Comparison of ENCODE assay signal across 8 cellular contexts in the genomic region with DNA sequence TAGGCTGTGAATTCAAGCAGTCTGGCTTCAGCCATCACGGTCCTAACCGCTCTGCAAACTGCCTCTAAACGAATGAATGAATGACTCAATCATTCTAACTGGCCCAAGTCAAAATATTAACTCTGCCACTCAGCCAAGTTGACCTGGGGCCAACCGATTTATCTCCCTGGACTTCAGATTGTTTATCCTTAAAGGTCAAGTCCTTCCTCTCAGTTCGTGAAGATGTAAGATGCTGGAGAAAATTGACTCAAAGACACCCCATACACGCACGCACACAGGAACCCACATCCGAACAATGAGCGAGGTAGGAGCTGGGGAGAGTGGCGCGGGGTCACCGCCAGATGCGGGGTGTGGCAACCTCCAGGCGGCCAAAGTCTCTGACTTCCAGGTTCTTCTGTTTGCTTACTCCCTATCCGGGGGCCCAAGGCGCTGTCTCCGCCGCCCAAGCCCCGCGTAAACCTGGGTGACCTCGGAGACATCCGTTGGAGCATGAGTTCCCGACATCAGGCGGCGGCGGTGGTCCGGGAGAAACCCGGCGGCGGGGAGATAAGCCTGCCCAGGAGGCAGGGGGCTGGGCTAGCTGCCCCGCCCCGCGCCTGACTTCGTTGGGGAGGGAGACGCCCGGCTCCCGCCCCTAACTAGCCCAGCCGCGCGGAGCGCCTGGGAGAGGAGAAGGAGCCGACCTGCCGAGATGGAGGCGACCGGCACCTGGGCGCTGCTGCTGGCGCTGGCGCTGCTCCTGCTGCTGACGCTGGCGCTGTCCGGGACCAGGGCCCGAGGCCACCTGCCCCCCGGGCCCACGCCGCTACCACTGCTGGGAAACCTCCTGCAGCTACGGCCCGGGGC.
DNase-seq lines count a peak whose midpoint lies in the region; ATAC-seq and TF ChIP-seq lines count a peak whose summit lies in the region.

A gene with protein sequence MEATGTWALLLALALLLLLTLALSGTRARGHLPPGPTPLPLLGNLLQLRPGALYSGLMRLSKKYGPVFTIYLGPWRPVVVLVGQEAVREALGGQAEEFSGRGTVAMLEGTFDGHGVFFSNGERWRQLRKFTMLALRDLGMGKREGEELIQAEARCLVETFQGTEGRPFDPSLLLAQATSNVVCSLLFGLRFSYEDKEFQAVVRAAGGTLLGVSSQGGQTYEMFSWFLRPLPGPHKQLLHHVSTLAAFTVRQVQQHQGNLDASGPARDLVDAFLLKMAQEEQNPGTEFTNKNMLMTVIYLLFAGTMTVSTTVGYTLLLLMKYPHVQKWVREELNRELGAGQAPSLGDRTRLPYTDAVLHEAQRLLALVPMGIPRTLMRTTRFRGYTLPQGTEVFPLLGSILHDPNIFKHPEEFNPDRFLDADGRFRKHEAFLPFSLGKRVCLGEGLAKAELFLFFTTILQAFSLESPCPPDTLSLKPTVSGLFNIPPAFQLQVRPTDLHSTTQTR (plus strand): TSS at position 646 of the 846 bp plus-strand sequence. CDS start 46 bp downstream, at position 692.

- H3K27me3 Mint-ChIP-seq in memory B cell, result peaks cover 36% of the 10 kb centered on the region

- H3K9me3 Mint-ChIP-seq in memory B cell, result no peaks in the 10 kb centered on the region

- H3K4me3 ChIP-seq in AG10803 (ENCODE audit: low read length) (peak within 1 kb of the TSS; percentile 34), cardiac fibroblast (replicated peaks in 1 of 2; ENCODE audit: low read depth in 2 of 2, low read length in 2 of 2) (peak within 1 kb of the TSS; percentile 22 to 33)

- ATAC-seq in memory B cell (ENCODE audit: low read depth) (no peak), GM18511 (IDR thresholded peaks at IDR 0.05; ENCODE audit: unreplicated experiment) (no peak), GM19455 (IDR thresholded peaks at IDR 0.05; ENCODE audit: unreplicated experiment) (no peak)

- peaks cover 11% of the 10 kb centered on the region for H3K4me1 Mint-ChIP-seq in memory B cell

- peak within 1 kb of the TSS; percentile 12 for H3K27ac Mint-ChIP-seq in memory B cell

- H3K36me3 Mint-ChIP-seq in memory B cell, result no peaks in the 10 kb centered on the region

- TF ChIP-seq CTCF in AG10803 (conservative IDR thresholded peaks at IDR 0.05; ENCODE audit: low read length), result no peak
- TF ChIP-seq CTCF in cardiac fibroblast (IDR thresholded peaks at IDR 0.05; ENCODE audit: low read depth, low read length), result no peak

- in situ Hi-C loops in KBM-7 (cut with MboI; ENCODE audit: low pct_unique_long_range_greater_than_20kb, low sequenced_read_pairs), result no loop called here

- DNase-seq in AG10803 (ENCODE audit: low read depth) (no peak), KBM-7 (peak; percentile 65), cardiac fibroblast (ENCODE audit: low read depth in 2 of 2) (no peak), memory B cell (ENCODE audit: low spot score in 2 of 2) (no peak), NCI-H774 (lab: John Stamatoyannopoulos, UW) (no peak)
- no peak for DNase-seq in stimulated activated naive CD4-positive, alpha-beta T cell treated with Interleukin-2 at 50 U/mL for 16 hours (lab: John Stamatoyannopoulos, UW)

- no peak within 1 kb of the TSS for H3K4me3 Mint-ChIP-seq in memory B cell
